Comparison of ENCODE assay signal across 8 cellular contexts in genomic region chr3:101561630-101562328, GRCh38. TPM values are rescaled to one million over a fixed set of nuclear protein-coding genes. Genes with fewer than 3 reads are reported as not detected.
DNase-seq lines count a peak whose midpoint lies in the region; ATAC-seq, FAIRE-seq and TF ChIP-seq lines count a peak whose summit lies in the region.

Gene TRMT10C, plus strand, starts transcription at chr3:101561868. Its CDS starts 2,914 bp downstream, at chr3:101564782.

- TF ChIP-seq CTCF in right atrium auricular region (IDR thresholded peaks at IDR 0.05) = no peak
- no peak for TF ChIP-seq CTCF in psoas muscle (IDR thresholded peaks at IDR 0.05)

- H3K36me3 ChIP-seq in right atrium auricular region (peaks cover 15% of the 10 kb centered on the region), psoas muscle (ENCODE audit: insufficient read depth in 1 of 2, low read depth in 1 of 2) (peaks cover 0 to 24% of the 10 kb centered on the region in 2 donors)

- TF ChIP-seq POLR2A in GM15510 (IDR thresholded peaks at IDR 0.05; ENCODE audit: borderline replicate concordance, extremely low read depth, insufficient read length) = peak; percentile 88

- ATAC-seq in HG02884 (IDR thresholded peaks at IDR 0.05; ENCODE audit: unreplicated experiment) (peak; percentile 99), psoas muscle (peak; percentile 99 to 100 (median 100))

- WGBS in psoas muscle, 3 donors = 0% methylated on average over 35 of the region's 35 CpGs

- intact Hi-C loops in psoas muscle (cut with DNase I) = loop anchor here in 1 of 2 donors (1.0 kb wide), 1 partner anchor 48 kb away; the partner anchor contains the start of gene SENP7

- H3K27me3 ChIP-seq in right atrium auricular region = no peaks in the 10 kb centered on the region
- peaks cover 0 to 10% (median 4%) of the 10 kb centered on the region in 3 donors for H3K27me3 ChIP-seq in psoas muscle (ENCODE audit: insufficient read depth in 3 of 3, low read length in 2 of 3)

- FAIRE-seq in urothelium cell line (lab: Jason Lieb, UNC) = no peak

- no peaks in the 10 kb centered on the region for H3K9me3 ChIP-seq in right atrium auricular region
- no peaks in the 10 kb centered on the region for H3K9me3 ChIP-seq in psoas muscle

- H3K27ac ChIP-seq in angular gyrus (ENCODE audit: low read depth, low read length) (peak within 1 kb of the TSS; percentile 72), right atrium auricular region (peak within 1 kb of the TSS; percentile 87 to 90), psoas muscle (peak within 1 kb of the TSS; percentile 93)

- peaks cover 0 to 16% of the 10 kb centered on the region in 2 donors for H3K4me1 ChIP-seq in right atrium auricular region
- peaks cover 15% of the 10 kb centered on the region for H3K4me1 ChIP-seq in psoas muscle

- peak; percentile 90 for DNase-seq in NCI-H1694 (lab: John Stamatoyannopoulos, UW)
- peak; percentile 73 to 96 (median 87) for DNase-seq in T-helper 2 cell
- DNase-seq in right atrium auricular region (ENCODE audit: low spot score) = peak; percentile 93
- DNase-seq in psoas muscle = peak; percentile 89 to 95
- peak; percentile 96 for DNase-seq in urothelium cell line (ENCODE audit: low spot score)

- H3K4me3 ChIP-seq in right atrium auricular region (peak within 1 kb of the TSS; percentile 64 to 85), psoas muscle (peak within 1 kb of the TSS; percentile 88)

RNA-seq across cellular contexts. Expression of gene TRMT10C, which starts in this region (rescaled TPM):
- total RNA-seq in right atrium auricular region = 10 to 100 TPM; 21.5 to 22.8 TPM
- 10 to 100 TPM; 23.4 to 34.6 (median 26.8) TPM for total RNA-seq in psoas muscle
- 10 to 100 TPM; 27.8 to 64.0 (median 50.9) TPM for polyA plus RNA-seq in psoas muscle

Comparison
In these comparisons a context has a peak if more than half of its experiments do, and no peak if none do; other contexts are left out.
1. Peak in every context shown above with its lines: DNase-seq, ATAC-seq, H3K4me3 ChIP-seq and H3K27ac ChIP-seq.